15 cellular contexts compared by ENCODE assay signal in the genomic region with DNA sequence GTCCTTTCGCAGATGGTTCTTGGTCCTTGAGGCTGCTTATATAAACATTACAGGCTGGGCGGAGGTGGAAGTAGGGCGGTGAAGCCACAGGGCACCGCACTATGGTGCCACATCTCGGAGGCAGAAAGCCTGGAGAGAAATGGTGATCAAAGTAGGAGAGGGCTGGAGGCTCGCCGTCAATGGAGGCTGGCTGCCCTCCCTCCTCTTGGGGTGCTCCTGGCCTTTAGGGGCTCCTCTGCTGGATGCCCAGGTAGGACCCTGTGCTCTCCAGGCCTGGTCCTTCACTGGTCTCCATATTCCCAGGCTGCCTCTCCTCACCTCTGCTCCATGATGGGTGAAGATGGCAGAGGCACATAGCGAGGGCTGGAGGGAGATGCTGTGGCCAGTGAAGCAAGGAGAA. TPM values are rescaled to one million over a fixed set of nuclear protein-coding genes. Genes with fewer than 3 reads are reported as not detected.
DNase-seq lines count a peak whose midpoint lies in the region; ATAC-seq, FAIRE-seq and TF ChIP-seq lines count a peak whose summit lies in the region.
"Had no signal": no experiment of that assay in that cellular context is flagged by ENCODE, and none has a peak within 500 bp of the region (broad histone marks: within the 10 kb centered on the region; RNA-seq: fewer than 3 reads in every experiment).

No MANE protein-coding gene starts in this region.

- H3K27me3 ChIP-seq in CD8-positive, alpha-beta memory T cell (ENCODE audit: insufficient read depth, low read length, poor library complexity, severe bottlenecking): peaks cover 2% of the 10 kb centered on the region
- H3K27me3 ChIP-seq in adipocyte (replicated peaks; ENCODE audit: control insufficient read depth, insufficient read depth, low read length) (no peaks in the 10 kb centered on the region), keratinocyte (ENCODE audit: control insufficient read depth, extremely low read depth, insufficient read depth, low read length) (no peaks in the 10 kb centered on the region), dorsolateral prefrontal cortex (no peaks in the 10 kb centered on the region)

- peak overlapping the region; percentile 13 for H3K4me2 ChIP-seq in keratinocyte (ENCODE audit: control insufficient read depth, extremely low read depth, insufficient read depth, low read depth, low read length)

- TF ChIP-seq CTCF in keratinocyte (optimal IDR thresholded peaks at IDR 0.05 in 1 of 3, IDR thresholded peaks at IDR 0.05 in 1 of 3, conservative IDR thresholded peaks at IDR 0.05 in 1 of 3; ENCODE audit: extremely low read depth in 1 of 3, insufficient read depth in 2 of 3, low read length in 3 of 3) (no peak), MCF 10A (IDR thresholded peaks at IDR 0.05; ENCODE audit: unreplicated experiment) (no peak), dorsolateral prefrontal cortex (IDR thresholded peaks at IDR 0.05 in 54 of 56, conservative IDR thresholded peaks at IDR 0.05 in 2 of 56; ENCODE audit: low read depth in 1 of 56, partially characterized antibody in 56 of 56) (no peak)

- H2AFZ ChIP-seq in keratinocyte (ENCODE audit: control insufficient read depth, low read length): no peak overlapping the region

- H3K9me3 ChIP-seq in CD8-positive, alpha-beta memory T cell (ENCODE audit: low read length): no peaks in the 10 kb centered on the region
- H3K9me3 ChIP-seq in adipocyte (ENCODE audit: control insufficient read depth, low read length) (no peaks in the 10 kb centered on the region), keratinocyte (ENCODE audit: control insufficient read depth, low read depth, low read length) (no peaks in the 10 kb centered on the region)
- H3K9me3 ChIP-seq: neutrophil had no signal

- CTCF ChIA-PET in CD8-positive, alpha-beta memory T cell (lab: Charles Lee): interaction anchor here (1.3 to 2.3 kb wide), 2 partner anchors 9 to 153 kb away, joined by 3 to 5 read pairs; no protein-coding TSS in a partner anchor
- CTCF ChIA-PET in MCF 10A (lab: Yijun Ruan, JAX): interaction anchor here (1.0 to 2.0 kb wide), 2 partner anchors 43 to 44 kb away, joined by 3 to 8 read pairs; no protein-coding TSS in a partner anchor

- dilution Hi-C loops in keratinocyte (cut with MboI; ENCODE audit: extremely low pct_ligation_motif_present, low sequenced_read_pairs): no loop called here

- H3K36me3 Mint-ChIP-seq in CD8-positive, alpha-beta memory T cell: peaks cover 0 to 18% (median 4%) of the 10 kb centered on the region in 3 donors
- peaks cover 33 to 49% of the 10 kb centered on the region in 2 donors for H3K36me3 Mint-ChIP-seq in stimulated activated naive B cell treated with anti-CD40 and anti-IgM and Interleukin-4, amounts not matched to agents 10 μg/mL and 1 μg/mL and 100 μg/mL, for 72 hours
- H3K36me3 Mint-ChIP-seq in MCF 10A (ENCODE audit: insufficient read depth, unreplicated experiment): peaks cover 27% of the 10 kb centered on the region
- H3K36me3 Mint-ChIP-seq: activated naive CD8-positive, alpha-beta T cell had no signal

- peaks cover 36% of the 10 kb centered on the region for H3K79me2 ChIP-seq in keratinocyte (ENCODE audit: control insufficient read depth, insufficient read depth, low read length)

- FAIRE-seq in keratinocyte (lab: Jason Lieb, UNC): no peak

- no peaks in the 10 kb centered on the region for H3K9me1 ChIP-seq in keratinocyte (ENCODE audit: control insufficient read depth, extremely low read depth, insufficient read depth, low read length)

- peaks cover 11 to 12% of the 10 kb centered on the region in 2 donors for H3K27me3 Mint-ChIP-seq in CD8-positive, alpha-beta memory T cell
- H3K27me3 Mint-ChIP-seq in stimulated activated naive B cell treated with anti-CD40 and anti-IgM and Interleukin-4, amounts not matched to agents 10 μg/mL and 1 μg/mL and 100 μg/mL, for 72 hours: peaks cover 66 to 73% of the 10 kb centered on the region in 2 donors
- no peaks in the 10 kb centered on the region for H3K27me3 Mint-ChIP-seq in MCF 10A (ENCODE audit: insufficient read depth, unreplicated experiment)

- no peak for ATAC-seq in stimulated activated naive B cell treated with anti-CD40 and anti-IgM and Interleukin-4, amounts not matched to agents 10 μg/mL and 1 μg/mL and 100 μg/mL, for 72 hours (replicated peaks)
- ATAC-seq in GM18868 (IDR thresholded peaks at IDR 0.05; ENCODE audit: unreplicated experiment): no peak

- H3K4me1 Mint-ChIP-seq in CD8-positive, alpha-beta memory T cell: peaks cover 23 to 39% (median 38%) of the 10 kb centered on the region in 3 donors
- H3K4me1 Mint-ChIP-seq in stimulated activated naive B cell treated with anti-CD40 and anti-IgM and Interleukin-4, amounts not matched to agents 10 μg/mL and 1 μg/mL and 100 μg/mL, for 72 hours: peaks cover 16 to 42% of the 10 kb centered on the region in 2 donors
- peaks cover 21% of the 10 kb centered on the region for H3K4me1 Mint-ChIP-seq in MCF 10A (ENCODE audit: insufficient read depth, unreplicated experiment)

- POLR2A ChIA-PET in CD8-positive, alpha-beta memory T cell (lab: Charles Lee): no interaction called here
- POLR2A ChIA-PET in MCF 10A (lab: Yijun Ruan, JAX): no interaction called here

- peaks cover 21% of the 10 kb centered on the region for H3K4me1 ChIP-seq in CD8-positive, alpha-beta memory T cell (ENCODE audit: insufficient read depth, low read length)
- H3K4me1 ChIP-seq in adipocyte (ENCODE audit: control insufficient read depth, insufficient read depth, low read length): peaks cover 36% of the 10 kb centered on the region
- peaks cover 32% of the 10 kb centered on the region for H3K4me1 ChIP-seq in keratinocyte (ENCODE audit: control insufficient read depth, extremely low read depth, insufficient read depth, low read length)

- no peaks in the 10 kb centered on the region for H3K9me3 Mint-ChIP-seq in CD8-positive, alpha-beta memory T cell
- H3K9me3 Mint-ChIP-seq in stimulated activated naive B cell treated with anti-CD40 and anti-IgM and Interleukin-4, amounts not matched to agents 10 μg/mL and 1 μg/mL and 100 μg/mL, for 72 hours: no peaks in the 10 kb centered on the region
- H3K9me3 Mint-ChIP-seq in MCF 10A (ENCODE audit: unreplicated experiment): no peaks in the 10 kb centered on the region
- H3K9me3 Mint-ChIP-seq: activated B cell treated with CpG ODN at 0.5 μM for 24 hours had no signal

- H4K20me1 ChIP-seq in keratinocyte (ENCODE audit: control insufficient read depth, extremely low read depth, insufficient read depth, low read length): peaks cover 32% of the 10 kb centered on the region

- H3K27ac Mint-ChIP-seq in CD8-positive, alpha-beta memory T cell: peak overlapping the region in 3 of 8 donors; percentile 54 to 78 (median 75)
- peak overlapping the region; percentile 60 for H3K27ac Mint-ChIP-seq in stimulated activated naive B cell treated with anti-CD40 and anti-IgM and Interleukin-4, amounts not matched to agents 10 μg/mL and 1 μg/mL and 100 μg/mL, for 72 hours
- H3K27ac Mint-ChIP-seq in MCF 10A (ENCODE audit: low read depth, unreplicated experiment): no peak overlapping the region
- H3K27ac Mint-ChIP-seq: activated B cell treated with CpG ODN at 0.5 μM for 24 hours; activated naive CD8-positive, alpha-beta T cell had no signal

- no peak for DNase-seq in CD8-positive, alpha-beta memory T cell
- no peak for DNase-seq in adipocyte (ENCODE audit: low read depth)
- no peak for DNase-seq in keratinocyte (ENCODE audit: low read depth, low spot score)
- no peak for DNase-seq in stimulated activated naive B cell treated with anti-CD40 and anti-IgM and Interleukin-4, amounts not matched to agents 10 μg/mL and 1 μg/mL and 100 μg/mL, for 72 hours
- DNase-seq in Kasumi-1 (lab: John Stamatoyannopoulos, UW): no peak
- DNase-seq in MCF 10A (ENCODE audit: unreplicated experiment): no peak
- DNase-seq in dorsolateral prefrontal cortex: no peak
- DNase-seq: activated B cell treated with CpG ODN at 0.5 μM for 24 hours, hippocampal formation, NCI-H1092, NCI-H2227 treated with DMSO at 0.1 percent for 48 hours had no signal

- peak overlapping the region in 2 of 7 donors; percentile 13 to 90 for H3K4me3 Mint-ChIP-seq in CD8-positive, alpha-beta memory T cell
- no peak overlapping the region for H3K4me3 Mint-ChIP-seq in stimulated activated naive B cell treated with anti-CD40 and anti-IgM and Interleukin-4, amounts not matched to agents 10 μg/mL and 1 μg/mL and 100 μg/mL, for 72 hours
- H3K4me3 Mint-ChIP-seq in MCF 10A (ENCODE audit: unreplicated experiment): no peak overlapping the region
- H3K4me3 Mint-ChIP-seq: activated B cell treated with CpG ODN at 0.5 μM for 24 hours had no signal

- H3K9ac ChIP-seq in adipocyte (ENCODE audit: low read length) (peak overlapping the region; percentile 99), keratinocyte (ENCODE audit: control insufficient read depth, extremely low read depth, insufficient read depth, low read length) (no peak overlapping the region)

- no TSS peak for BruUV-seq in MCF 10A (replicated peaks; lab: Mats Ljungman, UMichigan)

- no peak overlapping the region for H3K4me3 ChIP-seq in CD8-positive, alpha-beta memory T cell (ENCODE audit: low read length)
- H3K4me3 ChIP-seq in adipocyte (ENCODE audit: low read length) (peak overlapping the region; percentile 97), keratinocyte (ENCODE audit: control insufficient read depth in 2 of 3, extremely low read depth in 1 of 3, insufficient read depth in 2 of 3, low read depth in 1 of 3, low read length in 3 of 3) (peak overlapping the region in 1 of 3 experiments; percentile 5), dorsolateral prefrontal cortex (peak overlapping the region in 1 of 59 donors; percentile 7)
- H3K4me3 ChIP-seq: lung had no signal

- no peaks in the 10 kb centered on the region for H3K36me3 ChIP-seq in CD8-positive, alpha-beta memory T cell (ENCODE audit: insufficient read depth, low read length)
- H3K36me3 ChIP-seq in adipocyte (ENCODE audit: control insufficient read depth, insufficient read depth, low read length, severe bottlenecking) (peaks cover 40% of the 10 kb centered on the region), keratinocyte (ENCODE audit: control insufficient read depth in 2 of 2, extremely low read depth in 1 of 2, insufficient read depth in 2 of 2, low read length in 2 of 2) (peaks cover 23 to 25% of the 10 kb centered on the region in 2 experiments)

- H3K27ac ChIP-seq in CD8-positive, alpha-beta memory T cell (ENCODE audit: low read depth, low read length): peak overlapping the region; percentile 10
- no peak overlapping the region for H3K27ac ChIP-seq in keratinocyte (ENCODE audit: control insufficient read depth, insufficient read depth, low read length)
- H3K27ac ChIP-seq in dorsolateral prefrontal cortex: peak overlapping the region in 24 of 59 donors; percentile 4 to 95 (median 32)
- H3K27ac ChIP-seq: neutrophil had no signal

- intact Hi-C loops in MCF 10A (cut with micrococcal nuclease): loop anchor here (10.0 kb wide), 1 partner anchor 137 kb away; no protein-coding TSS in a partner anchor
- intact Hi-C loops in dorsolateral prefrontal cortex (cut with DNase I): loop anchor here (2.0 to 10.0 kb wide), 3 partner anchors 29 to 147 kb away; partner anchors contain the start of gene PITPNA (in 1 of the 2)

RNA-seq across cellular contexts. Expression of gene TLCD2, which starts 2.1 kb away (rescaled TPM):
- under 1 TPM; 0.09 to 0.22 TPM for total RNA-seq in CD8-positive, alpha-beta memory T cell
- polyA plus RNA-seq in CD8-positive, alpha-beta memory T cell: 0.32 TPM
- polyA plus RNA-seq in keratinocyte: 0.75 to 1.1 TPM (median 0.76 TPM) in 3 replicates
- polyA plus RNA-seq in keratinocyte (2011; ENCODE audit: low read depth): 10.0 TPM
- 1.00 and 1.1 TPM in 2 replicates for polyA plus RNA-seq in keratinocyte (2011; cell fraction: cytosol; rRNA removed)
- polyA plus RNA-seq in keratinocyte (2011; cell fraction: nucleus; rRNA removed): 2.1 and 2.6 TPM in 2 replicates
- polyA plus RNA-seq in keratinocyte (2012; ENCODE audit: low replicate concordance): 1.3 and 3.5 TPM in 2 replicates
- 0.48 to 2.2 TPM (median 0.95 TPM) in 3 replicates for polyA minus RNA-seq in keratinocyte
- polyA minus RNA-seq in keratinocyte (2011; cell fraction: cytosol; rRNA and poly(A)+ RNA removed): 1.3 TPM
- 0.84 and 2.0 TPM in 2 replicates for polyA minus RNA-seq in keratinocyte (2011; cell fraction: nucleus; rRNA and poly(A)+ RNA removed)
- total RNA-seq in MCF 10A (2022) (2.5 and 4.0 TPM in 2 replicates), dorsolateral prefrontal cortex (1 to 10 TPM in 88 of 120 experiments, under 1 TPM in 32; 0.41 to 3.5 (median 1.3) TPM)

RNA-seq across cellular contexts. Expression of gene WDR81, which starts 12.2 kb away (rescaled TPM):
- total RNA-seq in CD8-positive, alpha-beta memory T cell: 10 to 100 TPM; 21.1 to 23.7 TPM
- polyA plus RNA-seq in CD8-positive, alpha-beta memory T cell: 20.4 TPM
- 4.2 to 9.5 TPM (median 7.3 TPM) in 3 replicates for polyA plus RNA-seq in keratinocyte
- polyA plus RNA-seq in keratinocyte (2011; ENCODE audit: low read depth): 3.9 TPM
- 2.9 and 6.2 TPM in 2 replicates for polyA plus RNA-seq in keratinocyte (2011; cell fraction: cytosol; rRNA removed)
- 21.5 and 27.0 TPM in 2 replicates for polyA plus RNA-seq in keratinocyte (2011; cell fraction: nucleus; rRNA removed)
- 8.9 and 15.4 TPM in 2 replicates for polyA plus RNA-seq in keratinocyte (2012; ENCODE audit: low replicate concordance)
- 7.7 to 21.7 TPM (median 11.9 TPM) in 3 replicates for polyA minus RNA-seq in keratinocyte
- 19.6 TPM for polyA minus RNA-seq in keratinocyte (2011; cell fraction: cytosol; rRNA and poly(A)+ RNA removed)
- polyA minus RNA-seq in keratinocyte (2011; cell fraction: nucleus; rRNA and poly(A)+ RNA removed): 30.9 and 37.2 TPM in 2 replicates
- total RNA-seq in MCF 10A (2022) (17.4 and 19.4 TPM in 2 replicates), dorsolateral prefrontal cortex (10 to 100 TPM; 12.9 to 29.4 (median 19.8) TPM)

RNA-seq across cellular contexts. Expression of gene PRPF8, which starts 27.6 kb away (rescaled TPM):
- 100 to 1,000 TPM; 430 to 447 TPM for total RNA-seq in CD8-positive, alpha-beta memory T cell
- 209 TPM for polyA plus RNA-seq in CD8-positive, alpha-beta memory T cell
- 60.1 to 118 TPM (median 97.5 TPM) in 3 replicates for polyA plus RNA-seq in keratinocyte
- polyA plus RNA-seq in keratinocyte (2011; ENCODE audit: low read depth): 187 TPM
- polyA plus RNA-seq in keratinocyte (2011; cell fraction: cytosol; rRNA removed): 56.1 and 61.6 TPM in 2 replicates
- polyA plus RNA-seq in keratinocyte (2011; cell fraction: nucleus; rRNA removed): 224 and 245 TPM in 2 replicates
- 77.2 and 133 TPM in 2 replicates for polyA plus RNA-seq in keratinocyte (2012; ENCODE audit: low replicate concordance)
- 166 to 590 TPM (median 337 TPM) in 3 replicates for polyA minus RNA-seq in keratinocyte
- polyA minus RNA-seq in keratinocyte (2011; cell fraction: cytosol; rRNA and poly(A)+ RNA removed): 153 TPM
- polyA minus RNA-seq in keratinocyte (2011; cell fraction: nucleus; rRNA and poly(A)+ RNA removed): 210 and 327 TPM in 2 replicates
- total RNA-seq in MCF 10A (2022) (239 and 261 TPM in 2 replicates), dorsolateral prefrontal cortex (100 to 1,000 TPM; 220 to 305 (median 265) TPM)

RNA-seq across cellular contexts. Expression of gene SERPINF2, which starts 30.4 kb away (rescaled TPM):
- under 1 TPM; 0.13 to 0.33 TPM for total RNA-seq in CD8-positive, alpha-beta memory T cell
- not detected for polyA plus RNA-seq in CD8-positive, alpha-beta memory T cell
- 0.93 to 1.5 TPM (median 0.96 TPM) in 3 replicates for polyA plus RNA-seq in keratinocyte
- not detected for polyA plus RNA-seq in keratinocyte (2011; ENCODE audit: low read depth)
- polyA plus RNA-seq in keratinocyte (2011; cell fraction: cytosol; rRNA removed): 0.50 and 1.1 TPM in 2 replicates
- polyA plus RNA-seq in keratinocyte (2011; cell fraction: nucleus; rRNA removed): 1.3 and 2.0 TPM in 2 replicates
- 0.66 and 1.7 TPM in 2 replicates for polyA plus RNA-seq in keratinocyte (2012; ENCODE audit: low replicate concordance)
- 0.45 to 1.0 TPM (median 0.46 TPM) in 3 replicates for polyA minus RNA-seq in keratinocyte
- 2.3 TPM for polyA minus RNA-seq in keratinocyte (2011; cell fraction: cytosol; rRNA and poly(A)+ RNA removed)
- 0.95 and 1.0 TPM in 2 replicates for polyA minus RNA-seq in keratinocyte (2011; cell fraction: nucleus; rRNA and poly(A)+ RNA removed)
- total RNA-seq in MCF 10A (2022): 0.56 and 0.66 TPM in 2 replicates
- 1 to 10 TPM in 115 of 120 experiments, under 1 TPM in 5; 0.48 to 7.8 (median 2.1) TPM for total RNA-seq in dorsolateral prefrontal cortex

RNA-seq across cellular contexts. Expression of gene SERPINF1, which starts 49.6 kb away (rescaled TPM):
- total RNA-seq in CD8-positive, alpha-beta memory T cell: 1 to 10 TPM; 1.2 to 2.1 TPM
- 2.4 TPM for polyA plus RNA-seq in CD8-positive, alpha-beta memory T cell
- 17.3 to 29.8 TPM (median 23.2 TPM) in 3 replicates for polyA plus RNA-seq in keratinocyte
- 7.0 TPM for polyA plus RNA-seq in keratinocyte (2011; ENCODE audit: low read depth)
- 7.6 and 12.1 TPM in 2 replicates for polyA plus RNA-seq in keratinocyte (2011; cell fraction: cytosol; rRNA removed)
- 74.3 and 95.0 TPM in 2 replicates for polyA plus RNA-seq in keratinocyte (2011; cell fraction: nucleus; rRNA removed)
- polyA plus RNA-seq in keratinocyte (2012; ENCODE audit: low replicate concordance): 7.5 and 8.7 TPM in 2 replicates
- polyA minus RNA-seq in keratinocyte: 9.5 to 29.1 TPM (median 15.6 TPM) in 3 replicates
- polyA minus RNA-seq in keratinocyte (2011; cell fraction: cytosol; rRNA and poly(A)+ RNA removed): 11.1 TPM
- polyA minus RNA-seq in keratinocyte (2011; cell fraction: nucleus; rRNA and poly(A)+ RNA removed): 6.6 and 10.3 TPM in 2 replicates
- 1.8 TPM in 1 of 2 replicates, not detected in the other for total RNA-seq in MCF 10A (2022)
- 100 to 1,000 TPM in 32 of 120 experiments, 10 to 100 TPM in 88; 32.7 to 130 (median 83.9) TPM for total RNA-seq in dorsolateral prefrontal cortex
